In the genomic region with DNA sequence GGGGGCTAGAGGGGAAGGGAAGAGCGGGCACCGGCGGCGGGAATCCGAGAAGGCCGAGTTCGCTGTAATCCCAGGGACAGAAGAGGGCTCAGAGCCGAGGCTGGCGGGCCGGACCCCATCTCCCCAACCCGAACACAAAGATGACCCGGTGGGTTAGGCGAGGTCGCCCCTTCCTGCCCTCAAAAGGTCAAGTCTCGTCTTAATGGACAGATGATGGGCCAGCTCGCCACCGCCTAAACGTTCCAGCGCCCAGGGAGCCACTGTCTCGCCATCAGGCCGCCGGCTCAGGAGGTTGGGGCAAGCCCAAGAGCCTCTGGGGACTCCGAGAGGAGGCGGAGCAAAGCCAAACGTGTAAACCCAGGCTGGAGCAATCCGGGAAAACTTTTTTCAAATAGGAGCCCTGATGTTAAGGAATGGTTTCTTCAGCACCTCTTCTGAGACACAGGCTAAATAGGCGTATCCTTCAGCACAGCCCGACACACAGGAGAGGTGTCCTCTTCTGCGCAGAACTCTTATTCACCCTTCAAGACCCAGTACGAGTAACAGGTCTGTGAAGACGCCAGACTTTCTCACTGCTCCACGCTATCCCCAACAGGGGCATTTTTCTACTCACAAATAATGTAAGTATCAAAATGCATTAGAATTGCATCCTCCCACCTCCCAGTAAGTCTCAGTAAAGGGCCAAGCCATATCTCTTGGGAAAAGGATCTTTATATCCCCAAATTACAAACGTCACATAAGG, we compare ENCODE assay signal across 8 cellular contexts. TPM values are rescaled to one million over a fixed set of nuclear protein-coding genes. Genes with fewer than 3 reads are reported as not detected.
DNase-seq lines count a peak whose midpoint lies in the region; ATAC-seq, FAIRE-seq and TF ChIP-seq lines count a peak whose summit lies in the region.
"Had no signal": no experiment of that assay in that cellular context is flagged by ENCODE, and none has a peak within 500 bp of the region (broad histone marks: within the 10 kb centered on the region; RNA-seq: fewer than 3 reads in every experiment).

No MANE protein-coding gene starts in this region.

- no peak overlapping the region for H3K56ac ChIP-seq in H9 (ENCODE audit: insufficient read length, low read depth, low read length)

- no peak overlapping the region for H3K18ac ChIP-seq in H9 (ENCODE audit: insufficient read length, low read depth, low read length)

- intact Hi-C loops in activated CD4-positive, alpha-beta memory T cell treated with anti-CD3 and anti-CD28 coated beads for 36 hours (cut with micrococcal nuclease), result loop anchor here (2.0 to 5.0 kb wide), 2 partner anchors 17 to 472 kb away; no protein-coding TSS in a partner anchor

- peaks cover 29 to 49% of the 10 kb centered on the region in 2 experiments for H3K4me1 Mint-ChIP-seq in H9
- peaks cover 30% of the 10 kb centered on the region for H3K4me1 Mint-ChIP-seq in activated CD4-positive, alpha-beta memory T cell treated with anti-CD3 and anti-CD28 coated beads for 36 hours (ENCODE audit: low read depth)

- no peak overlapping the region for H2AK5ac ChIP-seq in H9 (ENCODE audit: insufficient read length, low read length)

- no peak overlapping the region for H3K4ac ChIP-seq in H9 (ENCODE audit: low read depth, low read length)

- H2BK120ac ChIP-seq in H9 (ENCODE audit: low read depth, low read length, poor library complexity, severe bottlenecking), result no peak overlapping the region

- peaks cover 92% of the 10 kb centered on the region for H3K27me3 Mint-ChIP-seq in H9 (ENCODE audit: low read depth)
- peaks cover 55% of the 10 kb centered on the region for H3K27me3 Mint-ChIP-seq in activated CD4-positive, alpha-beta memory T cell treated with anti-CD3 and anti-CD28 coated beads for 36 hours

- H3K4me2 ChIP-seq in H9 (ENCODE audit: insufficient read depth, insufficient read length, low read length), result peak overlapping the region; percentile 48

- H2AFZ ChIP-seq in H9 (ENCODE audit: low read length), result no peak overlapping the region

- no peak for FAIRE-seq in GM12891 (lab: Jason Lieb, UNC)

- peaks cover 0 to 3% of the 10 kb centered on the region in 2 experiments; a peak in 1 of 5 replicates for H3K9me3 Mint-ChIP-seq in H9
- no peaks in the 10 kb centered on the region for H3K9me3 Mint-ChIP-seq in activated CD4-positive, alpha-beta memory T cell treated with anti-CD3 and anti-CD28 coated beads for 36 hours

- H2BK20ac ChIP-seq in H9 (ENCODE audit: low read depth, low read length, poor library complexity, severe bottlenecking), result no peak overlapping the region

- H3K4me3 Mint-ChIP-seq in H9, result peak overlapping the region; percentile 60 to 82
- H3K4me3 Mint-ChIP-seq in activated CD4-positive, alpha-beta memory T cell treated with anti-CD3 and anti-CD28 coated beads for 36 hours, result peak overlapping the region; percentile 53

- no peak overlapping the region for H4K5ac ChIP-seq in H9 (ENCODE audit: insufficient read length, low read depth, low read length)

- DNase-seq in H9 (peak; percentile 72), iPS DF 6.9 (ENCODE audit: low read depth, low spot score) (no peak), NAMALWA (ENCODE audit: low spot score) (no peak), GM12891 (ENCODE audit: insufficient read length, low spot score) (no peak)
- no peak for DNase-seq in activated CD4-positive, alpha-beta memory T cell treated with anti-CD3 and anti-CD28 coated beads for 36 hours

- H2BK15ac ChIP-seq in H9 (ENCODE audit: low read depth, low read length), result no peak overlapping the region

- peaks cover 0 to 5% (median 3%) of the 10 kb centered on the region in 3 experiments; a peak in 3 of 7 replicates for H3K36me3 Mint-ChIP-seq in H9 (ENCODE audit: insufficient read depth in 1 of 3, low read depth in 3 of 3)
- peaks cover 5% of the 10 kb centered on the region for H3K36me3 Mint-ChIP-seq in activated CD4-positive, alpha-beta memory T cell treated with anti-CD3 and anti-CD28 coated beads for 36 hours

- TF ChIP-seq POLR2A in GM12891 (IDR thresholded peaks at IDR 0.05; ENCODE audit: low read depth, low read length), result no peak

- CTCF ChIA-PET in activated CD4-positive, alpha-beta memory T cell treated with anti-CD3 and anti-CD28 coated beads for 36 hours (lab: Charles Lee), result no interaction called here

- H3K4me1 ChIP-seq in H9 (ENCODE audit: insufficient read depth, low read length) (no peaks in the 10 kb centered on the region), iPS DF 6.9 (ENCODE audit: control insufficient read depth, insufficient read depth, low read length) (peaks cover 4% of the 10 kb centered on the region)

- H3K36me3 ChIP-seq in iPS DF 6.9 (ENCODE audit: control insufficient read depth, insufficient read depth, low read length), result no peaks in the 10 kb centered on the region
- H3K36me3 ChIP-seq: SJSA1 had no signal

- no peaks in the 10 kb centered on the region for H3K79me2 ChIP-seq in H9 (ENCODE audit: insufficient read depth, low read length)

- no peak for TF ChIP-seq CTCF in H9 (conservative IDR thresholded peaks at IDR 0.05)

- H3K27ac Mint-ChIP-seq in H9, result no peak overlapping the region; a peak in 1 of 7 replicates
- no peak overlapping the region for H3K27ac Mint-ChIP-seq in activated CD4-positive, alpha-beta memory T cell treated with anti-CD3 and anti-CD28 coated beads for 36 hours

- POLR2A ChIA-PET in activated CD4-positive, alpha-beta memory T cell treated with anti-CD3 and anti-CD28 coated beads for 36 hours (lab: Charles Lee), result no interaction called here

- no peak for ATAC-seq in HG02970 (IDR thresholded peaks at IDR 0.05; ENCODE audit: low FRiP score, unreplicated experiment)

- no peak overlapping the region for H3K23ac ChIP-seq in H9 (ENCODE audit: insufficient read length, low read depth, low read length)

- H2BK5ac ChIP-seq in H9 (ENCODE audit: insufficient read length, low read length), result no peak overlapping the region

- H3K9ac ChIP-seq in H9 (ENCODE audit: extremely low read depth, insufficient read length, low read length), result no peak overlapping the region

- no peak overlapping the region for H3K14ac ChIP-seq in H9 (ENCODE audit: insufficient read depth, low read length)

- H3K4me3 ChIP-seq in iPS DF 6.9 (ENCODE audit: low read length), result peak overlapping the region; percentile 54; the same call in 1 of the 2 replicates
- H3K4me3 ChIP-seq in skin epidermis, result peak overlapping the region; percentile 29 to 51 (median 36)
- H3K4me3 ChIP-seq: SJSA1 had no signal

- no peak overlapping the region for H3T11ph ChIP-seq in H9 (ENCODE audit: low read length)

- H3K27ac ChIP-seq in H9 (ENCODE audit: insufficient read length, low read depth, low read length), result no peak overlapping the region
- H3K27ac ChIP-seq in iPS DF 6.9 (ENCODE audit: low read length), result no peak overlapping the region
- no peak overlapping the region for H3K27ac ChIP-seq in skin epidermis
- H3K27ac ChIP-seq: SJSA1 had no signal

- no CpG with 5 or more reads among the region's 33 CpGs for WGBS in H9 (ENCODE audit: extremely low coverage, insufficient read length, low lambda C conversion rate)
- no CpG with 5 or more reads among the region's 33 CpGs for WGBS in iPS DF 6.9 (ENCODE audit: insufficient coverage, insufficient read length)

- H3K9me3 ChIP-seq in H9 (ENCODE audit: control insufficient read depth, low read depth, low read length) (no peaks in the 10 kb centered on the region), iPS DF 6.9 (ENCODE audit: control insufficient read depth, insufficient read depth, low read length) (no peaks in the 10 kb centered on the region)
- H3K9me3 ChIP-seq: SJSA1 had no signal

- H3K79me1 ChIP-seq in H9 (ENCODE audit: insufficient read depth, low read depth, low read length, poor library complexity, severe bottlenecking), result no peaks in the 10 kb centered on the region

- H4K8ac ChIP-seq in H9 (replicated peaks; ENCODE audit: insufficient read length, low read depth, low read length), result no peak overlapping the region

- H4K91ac ChIP-seq in H9 (ENCODE audit: insufficient read length, low read depth, low read length), result no peak overlapping the region

- no peak overlapping the region for H2BK12ac ChIP-seq in H9 (ENCODE audit: insufficient read length, low read depth, low read length)

- H4K20me1 ChIP-seq in H9 (ENCODE audit: control insufficient read depth, insufficient read depth, insufficient read length), result no peaks in the 10 kb centered on the region

- H3K27me3 ChIP-seq in H9 (ENCODE audit: insufficient read depth, low read length) (peaks cover 68% of the 10 kb centered on the region), iPS DF 6.9 (ENCODE audit: control insufficient read depth, insufficient read depth, low read length) (peaks cover 63% of the 10 kb centered on the region)

- peaks cover 9% of the 10 kb centered on the region for H3K23me2 ChIP-seq in H9 (ENCODE audit: insufficient read length, low read depth, low read length, poor library complexity, severe bottlenecking)

TF ChIP-seq in GM12891, 5 proteins besides CTCF, POLR2A, EP300 and RAD21:
- TF ChIP-seq TAF1 (IDR thresholded peaks at IDR 0.05; ENCODE audit: low read depth, low read length) (no peak), POLR2AphosphoS5 (IDR thresholded peaks at IDR 0.05; ENCODE audit: low read depth, low read length) (no peak), PAX5 (IDR thresholded peaks at IDR 0.05; ENCODE audit: insufficient read depth, low read length, severe bottlenecking) (no peak), SPI1 (IDR thresholded peaks at IDR 0.05; ENCODE audit: low read depth, low read length) (no peak), POU2F2 (IDR thresholded peaks at IDR 0.05; ENCODE audit: low read depth, low read length) (no peak)

RNA-seq across cellular contexts. Expression of a gene that starts 6.3 kb away (rescaled TPM):
- total RNA-seq in H9 (2021), result 0.26 and 0.29 TPM in 2 replicates
- under 1 TPM; 0.07 to 0.17 TPM for total RNA-seq in activated CD4-positive, alpha-beta memory T cell treated with anti-CD3 and anti-CD28 coated beads for 36 hours
- 0.12 TPM for polyA plus RNA-seq in GM12891 (2012; ENCODE audit: low read depth, missing spikeins)
- total RNA-seq: SJSA1 had no signal

RNA-seq across cellular contexts. Expression of a gene that starts 49.3 kb away (rescaled TPM):
- total RNA-seq in H9 (2021), result 24.4 and 25.0 TPM in 2 replicates
- total RNA-seq in activated CD4-positive, alpha-beta memory T cell treated with anti-CD3 and anti-CD28 coated beads for 36 hours, result 10 to 100 TPM; 17.6 TPM
- 6.2 TPM for polyA plus RNA-seq in GM12891 (2012; ENCODE audit: low read depth, missing spikeins)
